22 cellular contexts compared by ENCODE assay signal in genomic region chr20:2139736-2140135, GRCh38. TPM values are rescaled to one million over a fixed set of nuclear protein-coding genes. Genes with fewer than 3 reads are reported as not detected.
DNase-seq lines count a peak whose midpoint lies in the region; ATAC-seq and TF ChIP-seq lines count a peak whose summit lies in the region.
"Had no signal": no experiment of that assay in that cellular context is flagged by ENCODE, and none has a peak within 500 bp of the region (broad histone marks: within the 10 kb centered on the region; RNA-seq: fewer than 3 reads in every experiment).

No MANE protein-coding gene starts in this region.

- H3K4me3 Mint-ChIP-seq in neural crest cell, result no peak overlapping the region
- H3K4me3 Mint-ChIP-seq: CD4-positive, alpha-beta memory T cell; GM23338 had no signal

- H3K27ac Mint-ChIP-seq in neural crest cell (ENCODE audit: unreplicated experiment), result peak overlapping the region; percentile 55
- H3K27ac Mint-ChIP-seq: GM23338 had no signal

- no peaks in the 10 kb centered on the region for H3K4me1 Mint-ChIP-seq in neural crest cell

- DNase-seq in right cardiac atrium (no peak), left ventricle myocardium superior (no peak), adipocyte (ENCODE audit: low read depth) (no peak), neural crest cell (ENCODE audit: low read depth, low spot score) (no peak), head of caudate nucleus (no peak), omental fat pad (ENCODE audit: low spot score) (no peak)
- DNase-seq: Caco-2; CD4-positive, alpha-beta memory T cell; DMS153; HCEC 1CT; NCI-H1105; NCI-H146; NCI-H2029 treated with DMSO at 0.1 percent for 48 hours; NCI-H226; NCI-H510A treated with DMSO at 0.1 percent for 48 hours; NCI-H748 treated with DMSO at 0.1 percent for 48 hours; Peyer's patch had no signal

- H3K9ac ChIP-seq in adipocyte (ENCODE audit: low read length), result peak overlapping the region; percentile 24
- H3K9ac ChIP-seq: BLaER1 treated with 17β-estradiol and CSF1 and Interleukin-3, amounts not matched to agents 10 nM and 100 nM; KMS-11 had no signal

- no peaks in the 10 kb centered on the region for H3K27me3 Mint-ChIP-seq in neural crest cell (ENCODE audit: low read depth)
- H3K27me3 Mint-ChIP-seq: CD4-positive, alpha-beta memory T cell had no signal

- peak overlapping the region; percentile 91 for H3K27ac ChIP-seq in right cardiac atrium (ENCODE audit: low read length)
- H3K27ac ChIP-seq: BLaER1 treated with 17β-estradiol and CSF1 and Interleukin-3, amounts not matched to agents 10 nM and 100 nM; KMS-11; Peyer's patch; SJSA1 had no signal

- WGBS in right cardiac atrium, result 85% methylated on average over 2 of the region's 2 CpGs

- ATAC-seq in right cardiac atrium, result no peak
- no peak for ATAC-seq in left ventricle myocardium superior
- ATAC-seq in HG03135 (IDR thresholded peaks at IDR 0.05; ENCODE audit: unreplicated experiment), result no peak
- ATAC-seq in omental fat pad (ENCODE audit: low FRiP score), result no peak
- ATAC-seq: GM23338 had no signal

- H3K27me3 ChIP-seq in right cardiac atrium (ENCODE audit: control insufficient read depth, insufficient read depth) (no peaks in the 10 kb centered on the region), adipocyte (replicated peaks; ENCODE audit: control insufficient read depth, insufficient read depth, low read length) (no peaks in the 10 kb centered on the region)
- H3K27me3 ChIP-seq: BLaER1 treated with 17β-estradiol and CSF1 and Interleukin-3, amounts not matched to agents 10 nM and 100 nM; Peyer's patch; SJSA1 had no signal

- intact Hi-C loops in right cardiac atrium (cut with DNase I), result no loop called here
- intact Hi-C loops in left ventricle myocardium superior (cut with micrococcal nuclease), result no loop called here
- intact Hi-C loops in head of caudate nucleus (cut with DNase I), result no loop called here

- H3K36me3 ChIP-seq in adipocyte (ENCODE audit: control insufficient read depth, insufficient read depth, low read length, severe bottlenecking), result peaks cover 9% of the 10 kb centered on the region

- peaks cover 34% of the 10 kb centered on the region for H3K4me1 ChIP-seq in right cardiac atrium (ENCODE audit: control insufficient read depth, insufficient read depth, low read length)
- peaks cover 53% of the 10 kb centered on the region for H3K4me1 ChIP-seq in adipocyte (ENCODE audit: control insufficient read depth, insufficient read depth, low read length)
- H3K4me1 ChIP-seq: Caco-2, Peyer's patch had no signal

- no peaks in the 10 kb centered on the region for H3K36me3 Mint-ChIP-seq in neural crest cell (ENCODE audit: low read depth)

- TF ChIP-seq CTCF in neural crest cell (conservative IDR thresholded peaks at IDR 0.05), result no peak
- no peak for TF ChIP-seq CTCF in omental fat pad (IDR thresholded peaks at IDR 0.05)

- H3K9me3 ChIP-seq in right cardiac atrium (ENCODE audit: control insufficient read depth, low read length) (no peaks in the 10 kb centered on the region), adipocyte (ENCODE audit: control insufficient read depth, low read length) (no peaks in the 10 kb centered on the region)
- H3K9me3 ChIP-seq: BLaER1 treated with 17β-estradiol and CSF1 and Interleukin-3, amounts not matched to agents 10 nM and 100 nM; Caco-2; Peyer's patch; SJSA1 had no signal

- H3K4me3 ChIP-seq in right cardiac atrium (ENCODE audit: low read length) (no peak overlapping the region), adipocyte (ENCODE audit: low read length) (no peak overlapping the region)
- H3K4me3 ChIP-seq: BLaER1 treated with 17β-estradiol and CSF1 and Interleukin-3, amounts not matched to agents 10 nM and 100 nM; GM23338; Peyer's patch; SJSA1 had no signal

- H3K9me3 Mint-ChIP-seq in neural crest cell, result no peaks in the 10 kb centered on the region
- H3K9me3 Mint-ChIP-seq: GM23338 had no signal

RNA-seq across cellular contexts. Expression of gene STK35, which starts 38.1 kb away (rescaled TPM):
- total RNA-seq in right cardiac atrium (10 to 100 TPM; 10.8 to 16.5 (median 12.7) TPM), left ventricle myocardium superior (15.9 TPM), neural crest cell (35.7 and 36.0 TPM in 2 replicates), omental fat pad (10 to 100 TPM; 21.6 to 30.0 (median 24.7) TPM)
- 7.8 TPM for polyA plus RNA-seq in right cardiac atrium
